8 cellular contexts compared by ENCODE assay signal in the genomic region with DNA sequence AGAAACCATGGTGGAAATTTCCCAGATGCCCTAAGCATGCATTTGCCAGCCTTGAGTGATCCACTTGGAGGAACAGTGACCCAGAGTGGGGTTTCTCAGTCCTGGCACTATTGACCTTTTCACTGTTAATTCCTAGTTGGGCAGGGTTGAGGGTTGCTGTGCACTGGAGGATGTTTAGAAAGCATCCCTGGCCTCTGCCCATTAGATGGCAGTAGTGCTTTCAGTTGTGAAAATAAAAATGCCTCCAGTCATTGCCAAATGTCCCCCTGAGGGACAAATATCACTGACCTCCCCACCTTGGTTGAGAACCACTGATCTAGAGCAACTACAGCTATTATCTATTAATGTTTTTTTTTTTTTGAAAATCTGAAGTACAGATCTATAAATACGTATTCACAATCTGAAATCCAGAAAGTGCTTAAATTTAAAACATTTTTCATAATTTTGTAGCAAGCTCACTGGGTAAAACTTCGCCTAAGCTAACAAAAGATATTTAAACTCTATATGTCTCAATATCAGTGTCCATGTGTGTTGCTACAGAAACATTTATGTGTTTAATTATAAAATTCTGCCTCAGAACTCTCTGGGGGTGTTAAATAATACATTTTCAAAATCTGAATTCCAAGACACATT. TPM values are rescaled to one million over a fixed set of nuclear protein-coding genes. Genes with fewer than 3 reads are reported as not detected.
DNase-seq lines count a peak whose midpoint lies in the region; ATAC-seq, FAIRE-seq and TF ChIP-seq lines count a peak whose summit lies in the region.

No MANE protein-coding gene starts in this region.

- H3K9me3 ChIP-seq in right atrium auricular region, result no peaks in the 10 kb centered on the region

- peak in 1 of 2 donors; percentile 69 for TF ChIP-seq CTCF in right atrium auricular region (IDR thresholded peaks at IDR 0.05)
- peak; percentile 71 for TF ChIP-seq CTCF in bronchial epithelial cell (IDR thresholded peaks at IDR 0.05; ENCODE audit: insufficient read depth, low read length, severe bottlenecking)

- H3K4me1 ChIP-seq in right atrium auricular region, result no peaks in the 10 kb centered on the region

- H3K27me3 ChIP-seq in right atrium auricular region (no peaks in the 10 kb centered on the region), bronchial epithelial cell (ENCODE audit: control insufficient read depth, insufficient read depth, low read length) (no peaks in the 10 kb centered on the region)

- H3K4me3 ChIP-seq in right atrium auricular region (no peak overlapping the region), bronchial epithelial cell (ENCODE audit: low read depth, low read length) (no peak overlapping the region)

- intact Hi-C loops in Right ventricle myocardium superior (cut with DNase I), result no loop called here

- peak; percentile 72 for ATAC-seq in Right ventricle myocardium superior (ENCODE audit: poor library complexity)
- no peak for ATAC-seq in HG03378 (IDR thresholded peaks at IDR 0.05; ENCODE audit: unreplicated experiment)
- ATAC-seq in GM19023 (IDR thresholded peaks at IDR 0.05; ENCODE audit: unreplicated experiment), result no peak
- ATAC-seq in HG03039 (IDR thresholded peaks at IDR 0.05; ENCODE audit: unreplicated experiment), result no peak

- H3K27ac ChIP-seq in right atrium auricular region, result no peak overlapping the region

- H3K36me3 ChIP-seq in right atrium auricular region (no peaks in the 10 kb centered on the region), bronchial epithelial cell (ENCODE audit: control insufficient read depth, insufficient read depth, low read length) (no peaks in the 10 kb centered on the region)

- no peak for FAIRE-seq in bronchial epithelial cell (lab: Jason Lieb, UNC)

- DNase-seq in Right ventricle myocardium superior, result no peak
- no peak for DNase-seq in right atrium auricular region (ENCODE audit: low spot score)
- peak; percentile 5 for DNase-seq in NCI-H345 treated with DMSO at 0.1 percent for 48 hours (lab: John Stamatoyannopoulos, UW; ENCODE audit: unreplicated experiment)
- peak; percentile 44 for DNase-seq in bronchial epithelial cell (ENCODE audit: low read depth)
- peak; percentile 50 for DNase-seq in medulla oblongata (ENCODE audit: extremely low spot score)

RNA-seq across cellular contexts. Expression of a gene that starts 27.3 kb away (rescaled TPM):
- total RNA-seq in Right ventricle myocardium superior (21.5 TPM), right atrium auricular region (10 to 100 TPM; 25.6 to 29.5 TPM), bronchial epithelial cell (326 and 618 TPM in 2 replicates)

Comparison
In these comparisons a context has a peak if more than half of its experiments do, and no peak if none do; other contexts are left out.
1. DNase-seq: peak in NCI-H345 treated with DMSO at 0.1 percent for 48 hours (single experiment), bronchial epithelial cell (single experiment) and medulla oblongata (single experiment); none in Right ventricle myocardium superior (single experiment) and right atrium auricular region (single experiment).
2. RNA of a gene that starts 27.3 kb away (total RNA-seq): 326 to 618 TPM in bronchial epithelial cell; 25.6 to 29.5 TPM in right atrium auricular region and 21.5 TPM in Right ventricle myocardium superior (single experiment); every median in the first group is over 10 times any median in the second.